21 cellular contexts compared by ENCODE assay signal in the genomic region with DNA sequence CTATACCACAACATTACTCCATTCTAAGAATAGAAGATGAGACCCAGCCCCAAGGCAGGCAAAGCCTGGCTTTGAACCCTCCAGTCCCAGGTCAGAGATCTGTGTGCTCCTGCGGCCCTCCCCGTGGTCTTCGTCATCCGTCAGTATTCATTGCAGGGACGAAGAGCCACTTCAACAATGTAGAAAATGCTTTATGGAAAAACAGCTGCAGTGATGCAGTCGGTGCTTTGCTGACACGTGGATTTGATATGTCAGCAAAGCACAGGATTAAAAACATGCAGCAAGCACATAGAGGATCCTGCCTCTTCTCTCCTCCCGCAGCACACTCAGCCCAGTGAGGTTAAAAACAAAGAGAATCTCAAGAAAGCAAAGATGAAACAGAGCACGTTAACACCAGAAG.
DNase-seq lines count a peak whose midpoint lies in the region; ATAC-seq and TF ChIP-seq lines count a peak whose summit lies in the region.
"Had no signal": no experiment of that assay in that cellular context is flagged by ENCODE, and none has a peak within 500 bp of the region (broad histone marks: within the 10 kb centered on the region; RNA-seq: fewer than 3 reads in every experiment).

No MANE protein-coding gene starts in this region.

- H3K9ac ChIP-seq in endodermal cell (ENCODE audit: extremely low read depth, low read length, poor library complexity, severe bottlenecking), result no peak overlapping the region
- H3K9ac ChIP-seq: SK-N-SH had no signal

- H3K4me3 ChIP-seq in naive thymus-derived CD4-positive, alpha-beta T cell (ENCODE audit: low read length), result no peak overlapping the region
- no peak overlapping the region for H3K4me3 ChIP-seq in body of pancreas
- H3K4me3 ChIP-seq in endodermal cell (ENCODE audit: low read length), result no peak overlapping the region
- H3K4me3 ChIP-seq: heart right ventricle, MG63 had no signal

- POLR2A ChIA-PET in naive thymus-derived CD4-positive, alpha-beta T cell (lab: Charles Lee), result no interaction called here

- DNase-seq in AG08395 (ENCODE audit: low spot score) (peak; percentile 20), NCI-H1092 (lab: John Stamatoyannopoulos, UW) (peak; percentile 22), body of pancreas (no peak), endodermal cell (no peak), SK-N-DZ (ENCODE audit: low spot score) (no peak)
- DNase-seq in naive thymus-derived CD4-positive, alpha-beta T cell, result peak in 1 of 9 donors; percentile 16
- DNase-seq: activated CD4-positive, alpha-beta T cell treated with anti-CD3 and anti-CD28 coated beads for 48 hours; activated CD8-positive, alpha-beta memory T cell treated with anti-CD3 and anti-CD28 coated beads, Interleukin-2, amount 50 U/mL, for 48 hours; CD8-positive, alpha-beta memory T cell; dermis blood vessel endothelial cell; heart right ventricle; islet precursor cell; mesendoderm; MG63; NCI-H2029; NCI-H526 treated with DMSO at 0.1 percent for 48 hours; SK-N-SH; stimulated activated CD4-positive, alpha-beta T cell treated with anti-CD3 and anti-CD28 coated beads, Interleukin-2, amount 100 ng/mL, for 48 hours had no signal

- no peak for TF ChIP-seq CTCF in body of pancreas (IDR thresholded peaks at IDR 0.05)
- no peak for TF ChIP-seq CTCF in endodermal cell (conservative IDR thresholded peaks at IDR 0.05)

- H3K27ac Mint-ChIP-seq in naive thymus-derived CD4-positive, alpha-beta T cell, result peak overlapping the region in 5 of 9 donors; percentile 3 to 64 (median 39)
- H3K27ac Mint-ChIP-seq in endodermal cell, result no peak overlapping the region
- H3K27ac Mint-ChIP-seq: CD8-positive, alpha-beta memory T cell had no signal

- peaks cover 0 to 4% (median 0%) of the 10 kb centered on the region in 11 donors for H3K9me3 Mint-ChIP-seq in naive thymus-derived CD4-positive, alpha-beta T cell
- peaks cover 8% of the 10 kb centered on the region for H3K9me3 Mint-ChIP-seq in endodermal cell

- H3K4me1 ChIP-seq in naive thymus-derived CD4-positive, alpha-beta T cell (ENCODE audit: control insufficient read depth in 2 of 2, insufficient read depth in 2 of 2, low read length in 2 of 2), result peaks cover 0 to 8% of the 10 kb centered on the region in 2 donors
- H3K4me1 ChIP-seq in body of pancreas, result no peaks in the 10 kb centered on the region
- H3K4me1 ChIP-seq in endodermal cell (ENCODE audit: control insufficient read depth, insufficient read depth, low read length), result no peaks in the 10 kb centered on the region

- peaks cover 0 to 3% (median 0%) of the 10 kb centered on the region in 5 donors for H3K36me3 Mint-ChIP-seq in naive thymus-derived CD4-positive, alpha-beta T cell
- no peaks in the 10 kb centered on the region for H3K36me3 Mint-ChIP-seq in endodermal cell (ENCODE audit: low read depth)

- intact Hi-C loops in naive thymus-derived CD4-positive, alpha-beta T cell (cut with micrococcal nuclease), result loop anchor here in 1 of 2 donors (10.0 kb wide), 1 partner anchor 124 kb away; no protein-coding TSS in a partner anchor
- intact Hi-C loops in body of pancreas (cut with DNase I), result no loop called here

- H3K27me3 Mint-ChIP-seq in naive thymus-derived CD4-positive, alpha-beta T cell, result no peaks in the 10 kb centered on the region
- no peaks in the 10 kb centered on the region for H3K27me3 Mint-ChIP-seq in endodermal cell (ENCODE audit: insufficient read depth)

- WGBS in body of pancreas, 2 donors, result 80 to 82% methylated on average over 9 of the region's 9 CpGs
- WGBS in endodermal cell (ENCODE audit: insufficient coverage in 1 of 2, insufficient read length in 1 of 2), 2 experiments, result 80 to 89% methylated on average over 9 of the region's 9 CpGs

- H3K27ac ChIP-seq in cingulate gyrus (ENCODE audit: low read depth, low read length) (peak overlapping the region; percentile 84), body of pancreas (no peak overlapping the region), endodermal cell (ENCODE audit: low read depth, low read length) (no peak overlapping the region)
- H3K27ac ChIP-seq in naive thymus-derived CD4-positive, alpha-beta T cell (ENCODE audit: low read depth, low read length), result no peak overlapping the region
- H3K27ac ChIP-seq: heart right ventricle had no signal

- no peak for TF ChIP-seq POLR2A in body of pancreas (IDR thresholded peaks at IDR 0.05)

- H3K36me3 ChIP-seq in naive thymus-derived CD4-positive, alpha-beta T cell (ENCODE audit: control insufficient read depth in 2 of 3, insufficient read depth in 3 of 3, low read length in 3 of 3), result no peaks in the 10 kb centered on the region
- H3K36me3 ChIP-seq in body of pancreas (replicated peaks in 1 of 2; ENCODE audit: insufficient read depth in 1 of 2, low read depth in 2 of 2) (no peaks in the 10 kb centered on the region), endodermal cell (ENCODE audit: control insufficient read depth, insufficient read depth, low read length) (no peaks in the 10 kb centered on the region)
- H3K36me3 ChIP-seq: heart right ventricle, MG63 had no signal

- no peaks in the 10 kb centered on the region for H3K9me3 ChIP-seq in naive thymus-derived CD4-positive, alpha-beta T cell (ENCODE audit: control insufficient read depth in 2 of 3, low read length in 3 of 3)
- H3K9me3 ChIP-seq in body of pancreas (no peaks in the 10 kb centered on the region), endodermal cell (ENCODE audit: control insufficient read depth, low read length) (no peaks in the 10 kb centered on the region)
- H3K9me3 ChIP-seq: MG63, SK-N-SH had no signal

- ATAC-seq in naive thymus-derived CD4-positive, alpha-beta T cell, result no peak
- ATAC-seq in HG03280 (IDR thresholded peaks at IDR 0.05; ENCODE audit: unreplicated experiment), result no peak
- no peak for ATAC-seq in body of pancreas
- ATAC-seq: heart right ventricle, sciatic nerve had no signal

- no peaks in the 10 kb centered on the region for H3K27me3 ChIP-seq in naive thymus-derived CD4-positive, alpha-beta T cell (ENCODE audit: control insufficient read depth in 2 of 2, insufficient read depth in 2 of 2, low read length in 2 of 2)
- no peaks in the 10 kb centered on the region for H3K27me3 ChIP-seq in body of pancreas
- no peaks in the 10 kb centered on the region for H3K27me3 ChIP-seq in endodermal cell (ENCODE audit: control insufficient read depth, insufficient read depth, low read length, poor library complexity, severe bottlenecking)
- H3K27me3 ChIP-seq: heart right ventricle, MG63 had no signal

- H3K4me1 Mint-ChIP-seq in naive thymus-derived CD4-positive, alpha-beta T cell, result peaks cover 0 to 13% (median 12%) of the 10 kb centered on the region in 7 donors
- H3K4me1 Mint-ChIP-seq in endodermal cell, result no peaks in the 10 kb centered on the region

- H3K4me3 Mint-ChIP-seq in naive thymus-derived CD4-positive, alpha-beta T cell, result peak overlapping the region in 4 of 10 donors; percentile 1 to 16 (median 12)
- no peak overlapping the region for H3K4me3 Mint-ChIP-seq in endodermal cell
- H3K4me3 Mint-ChIP-seq: CD8-positive, alpha-beta memory T cell had no signal

- CTCF ChIA-PET in naive thymus-derived CD4-positive, alpha-beta T cell (lab: Charles Lee), result no interaction called here

Comparison
In these comparisons a context has a peak if more than half of its experiments do, and no peak if none do; other contexts are left out.
1. DNase-seq: peak in AG08395 (single experiment) and NCI-H1092 (single experiment); none in body of pancreas (0 of 4), endodermal cell (single experiment) and SK-N-DZ (single experiment).